In the genomic region with DNA sequence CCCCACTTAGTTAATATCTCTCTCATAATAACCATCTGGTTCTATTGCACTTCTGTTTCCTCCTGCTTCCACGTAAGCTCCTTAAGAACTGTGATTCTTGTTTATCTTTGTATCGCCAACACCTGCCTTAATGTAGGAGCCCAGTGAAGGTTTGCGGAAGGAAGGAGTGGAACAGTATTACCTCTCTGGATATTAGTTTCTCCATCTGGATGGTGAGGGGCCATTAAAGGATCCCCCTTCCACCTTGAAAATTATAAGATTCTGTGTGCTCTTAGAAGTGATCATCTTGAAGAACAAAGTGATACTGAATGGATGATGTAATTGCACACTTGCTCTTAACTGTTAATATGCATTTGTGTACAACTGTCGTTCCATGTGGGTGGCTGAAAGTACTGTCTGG, we compare ENCODE assay signal across 1 cellular context.
A peak's percentile ranks its signal among the peaks of the same experiment; 100 is the strongest.
TF ChIP-seq lines count a peak whose summit lies in the region.

No MANE protein-coding gene starts in this region.

TF ChIP-seq in K562, 482 proteins besides CTCF, POLR2A, EP300 and RAD21:
- TF ChIP-seq, protein P1, sequence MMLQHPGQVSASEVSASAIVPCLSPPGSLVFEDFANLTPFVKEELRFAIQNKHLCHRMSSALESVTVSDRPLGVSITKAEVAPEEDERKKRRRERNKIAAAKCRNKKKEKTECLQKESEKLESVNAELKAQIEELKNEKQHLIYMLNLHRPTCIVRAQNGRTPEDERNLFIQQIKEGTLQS (IDR thresholded peaks at IDR 0.05), result 0 out of 2 replicates have a peak, but pooled peaks have one; percentile 49
- TF ChIP-seq, protein P1 (CRISPR knock-in tag; conservative IDR thresholded peaks at IDR 0.05), result no peak
- TF ChIP-seq ZNF143 (CRISPR knock-in tag; IDR thresholded peaks at IDR 0.05) (no peak), EP400 (IDR thresholded peaks at IDR 0.05) (0 out of 2 replicates have a peak, but pooled peaks have one; percentile 22)
